8 cellular contexts compared by ENCODE assay signal in genomic region chr18:36066731-36067117, GRCh38. TPM values are rescaled to one million over a fixed set of nuclear protein-coding genes. Genes with fewer than 3 reads are reported as not detected.
DNase-seq lines count a peak whose midpoint lies in the region; TF ChIP-seq lines count a peak whose summit lies in the region.

No MANE protein-coding gene starts in this region.

- peak overlapping the region; percentile 57 for H2AFZ ChIP-seq in neuron (ENCODE audit: low read depth, low read length)

- H3K9me3 ChIP-seq in Peyer's patch (no peaks in the 10 kb centered on the region), neuron (ENCODE audit: low read length) (no peaks in the 10 kb centered on the region)

- TF ChIP-seq POLR2A in Peyer's patch (IDR thresholded peaks at IDR 0.05): no peak

- peaks cover 0 to 15% (median 0%) of the 10 kb centered on the region in 4 donors for H3K4me1 ChIP-seq in Peyer's patch
- H3K4me1 ChIP-seq in neuron (ENCODE audit: insufficient read depth, low read length): peaks cover 8% of the 10 kb centered on the region

- H3K36me3 ChIP-seq in Peyer's patch: no peaks in the 10 kb centered on the region
- H3K36me3 ChIP-seq in neuron (ENCODE audit: insufficient read depth, low read length): no peaks in the 10 kb centered on the region

- TF ChIP-seq CTCF in HFF-Myc (IDR thresholded peaks at IDR 0.05; ENCODE audit: low read depth, low read length, missing control alignments): no peak
- TF ChIP-seq CTCF in Peyer's patch (IDR thresholded peaks at IDR 0.05): peak in 1 of 6 experiments; percentile 8
- TF ChIP-seq CTCF in epithelial cell of esophagus (IDR thresholded peaks at IDR 0.05; ENCODE audit: insufficient read depth, low read depth, low read length, missing control alignments): no peak

- H3K27me3 ChIP-seq in Peyer's patch (no peaks in the 10 kb centered on the region), neuron (ENCODE audit: insufficient read depth, low read length) (no peaks in the 10 kb centered on the region)

- no peak for DNase-seq in HFF-Myc (ENCODE audit: extremely low read depth, low read depth)
- DNase-seq in Peyer's patch: no peak
- no peak for DNase-seq in epithelial cell of esophagus (ENCODE audit: low read depth)
- no peak for DNase-seq in NCI-H1048 (lab: John Stamatoyannopoulos, UW)
- DNase-seq in anterior cingulate cortex (lab: John Stamatoyannopoulos, UW): no peak
- no peak for DNase-seq in DMS114 treated with DMSO at 0.1 percent for 48 hours (lab: John Stamatoyannopoulos, UW; ENCODE audit: unreplicated experiment)

- H3K4me3 ChIP-seq in GM08714 (ENCODE audit: low read length) (peak overlapping the region; percentile 98), HFF-Myc (replicated peaks; ENCODE audit: low read depth, low read length) (peak overlapping the region; percentile 88), Peyer's patch (peak overlapping the region; percentile 66 to 93 (median 78)), epithelial cell of esophagus (ENCODE audit: low read length) (peak overlapping the region; percentile 98), neuron (ENCODE audit: low read length) (peak overlapping the region; percentile 75)

- peak overlapping the region; percentile 87 to 91 (median 90) for H3K27ac ChIP-seq in Peyer's patch

RNA-seq across cellular contexts. Expression of gene RPRD1A, which starts 0.6 kb away (rescaled TPM):
- total RNA-seq in Peyer's patch: 10 to 100 TPM; 41.9 to 67.7 (median 50.8) TPM
